10 cellular contexts compared by ENCODE assay signal in genomic region chr3:171001957-171002694, GRCh38. TPM values are rescaled to one million over a fixed set of nuclear protein-coding genes. Genes with fewer than 3 reads are reported as not detected.
A peak's percentile ranks its signal among the peaks of the same experiment; 100 is the strongest.
DNase-seq lines count a peak whose midpoint lies in the region; ATAC-seq, FAIRE-seq and TF ChIP-seq lines count a peak whose summit lies in the region.
"Had no signal": no experiment of that assay in that cellular context is flagged by ENCODE, and none has a peak within 500 bp of the region (broad histone marks: within the 10 kb centered on the region; RNA-seq: fewer than 3 reads in every experiment).

No MANE protein-coding gene starts in this region.

- TF ChIP-seq CTCF in HFFc6 (IDR thresholded peaks at IDR 0.05) (no peak), fibroblast of villous mesenchyme (IDR thresholded peaks at IDR 0.05; ENCODE audit: insufficient read depth, low read depth, low read length) (no peak), D721Med (IDR thresholded peaks at IDR 0.05; ENCODE audit: insufficient read depth, missing control alignments) (no peak)

- peaks cover 89% of the 10 kb centered on the region for H3K4me1 Mint-ChIP-seq in HFFc6 (ENCODE audit: low read depth)
- no peaks in the 10 kb centered on the region for H3K4me1 Mint-ChIP-seq in stimulated activated memory B cell treated with anti-CD40 and anti-IgM and Interleukin-4, amounts not matched to agents 10 μg/mL and 1 μg/mL and 100 μg/mL, for 72 hours

- H3K4me3 ChIP-seq in fibroblast of villous mesenchyme (ENCODE audit: low read depth, low read length): no peak overlapping the region

- H3K36me3 Mint-ChIP-seq in HFFc6 (ENCODE audit: low read depth): no peaks in the 10 kb centered on the region
- no peaks in the 10 kb centered on the region for H3K36me3 Mint-ChIP-seq in stimulated activated memory B cell treated with anti-CD40 and anti-IgM and Interleukin-4, amounts not matched to agents 10 μg/mL and 1 μg/mL and 100 μg/mL, for 72 hours
- H3K36me3 Mint-ChIP-seq: activated CD4-positive, alpha-beta memory T cell treated with anti-CD3 and anti-CD28 coated beads for 36 hours had no signal

- no peaks in the 10 kb centered on the region for H3K9me3 Mint-ChIP-seq in HFFc6
- H3K9me3 Mint-ChIP-seq in stimulated activated memory B cell treated with anti-CD40 and anti-IgM and Interleukin-4, amounts not matched to agents 10 μg/mL and 1 μg/mL and 100 μg/mL, for 72 hours: no peaks in the 10 kb centered on the region
- H3K9me3 Mint-ChIP-seq: activated CD4-positive, alpha-beta memory T cell treated with anti-CD3 and anti-CD28 coated beads for 36 hours had no signal

- no peak overlapping the region for H3K4me3 Mint-ChIP-seq in HFFc6
- no peak overlapping the region for H3K4me3 Mint-ChIP-seq in stimulated activated memory B cell treated with anti-CD40 and anti-IgM and Interleukin-4, amounts not matched to agents 10 μg/mL and 1 μg/mL and 100 μg/mL, for 72 hours
- H3K4me3 Mint-ChIP-seq: activated CD4-positive, alpha-beta memory T cell treated with anti-CD3 and anti-CD28 coated beads for 36 hours had no signal

- H3K27ac Mint-ChIP-seq in HFFc6: peak overlapping the region; percentile 27; the same call in 1 of the 2 replicates
- no peak overlapping the region for H3K27ac Mint-ChIP-seq in stimulated activated memory B cell treated with anti-CD40 and anti-IgM and Interleukin-4, amounts not matched to agents 10 μg/mL and 1 μg/mL and 100 μg/mL, for 72 hours
- H3K27ac Mint-ChIP-seq: activated CD4-positive, alpha-beta memory T cell treated with anti-CD3 and anti-CD28 coated beads for 36 hours had no signal

- ATAC-seq in stimulated activated memory B cell treated with anti-CD40 and anti-IgM and Interleukin-4, amounts not matched to agents 10 μg/mL and 1 μg/mL and 100 μg/mL, for 72 hours: peak; percentile 40
- ATAC-seq in GM21576 (IDR thresholded peaks at IDR 0.05; ENCODE audit: unreplicated experiment): no peak
- ATAC-seq: left cardiac atrium had no signal

- no peak for FAIRE-seq in D721Med (lab: Jason Lieb, UNC)

- DNase-seq in HFFc6: peak; percentile 19
- DNase-seq in RPMI7951 (ENCODE audit: low read depth): peak; percentile 65
- peak; percentile 70 for DNase-seq in fibroblast of villous mesenchyme (ENCODE audit: low read depth)
- DNase-seq in D721Med (ENCODE audit: insufficient read length, low spot score): no peak
- no peak for DNase-seq in GM19240 (ENCODE audit: insufficient read length, low spot score)
- DNase-seq: activated CD4-positive, alpha-beta memory T cell treated with anti-CD3 and anti-CD28 coated beads for 36 hours; left cardiac atrium; NCI-H748 treated with DMSO at 0.1 percent for 48 hours had no signal

- no peaks in the 10 kb centered on the region for H3K27me3 Mint-ChIP-seq in HFFc6 (ENCODE audit: insufficient read depth)
- H3K27me3 Mint-ChIP-seq in stimulated activated memory B cell treated with anti-CD40 and anti-IgM and Interleukin-4, amounts not matched to agents 10 μg/mL and 1 μg/mL and 100 μg/mL, for 72 hours: no peaks in the 10 kb centered on the region
- H3K27me3 Mint-ChIP-seq: activated CD4-positive, alpha-beta memory T cell treated with anti-CD3 and anti-CD28 coated beads for 36 hours had no signal

RNA-seq across cellular contexts. Expression of gene SLC2A2, which starts 24.4 kb away (rescaled TPM):
- not detected for total RNA-seq in HFFc6 (2021; fragmentation: NEBNext Ultra II Directional; extraction: Animal tissue kit (Norgen Biotek cat#: 25700))
- not detected in 2 replicates for total RNA-seq in RPMI7951 (2014; rRNA removed; shearing (Covaris generic))
- total RNA-seq in fibroblast of villous mesenchyme: under 0.01 TPM in 1 of 2 replicates, not detected in the other
- total RNA-seq: activated CD4-positive, alpha-beta memory T cell treated with anti-CD3 and anti-CD28 coated beads for 36 hours; left cardiac atrium had no signal

Comparison
In these comparisons a context has a peak if more than half of its experiments do, and no peak if none do; other contexts are left out.
1. DNase-seq: peak in HFFc6 (single experiment), RPMI7951 (single experiment) and fibroblast of villous mesenchyme (single experiment); none in D721Med (single experiment) and GM19240 (single experiment).